ENCODE assay signal across 9 cellular contexts in genomic region chr3:81743096-81744025, GRCh38. TPM values are rescaled to one million over a fixed set of nuclear protein-coding genes. Genes with fewer than 3 reads are reported as not detected.
DNase-seq lines count a peak whose midpoint lies in the region; ATAC-seq and TF ChIP-seq lines count a peak whose summit lies in the region.
"Had no signal": no experiment of that assay in that cellular context is flagged by ENCODE, and none has a peak within 500 bp of the region (broad histone marks: within the 10 kb centered on the region; RNA-seq: fewer than 3 reads in every experiment).

No MANE protein-coding gene starts in this region.

- no peak overlapping the region for H2AFZ ChIP-seq in trophoblast cell (ENCODE audit: insufficient read depth, low read length, poor library complexity)

- no TSS peak for BruUV-seq in Caco-2 (replicated peaks; lab: Mats Ljungman, UMichigan)

- no peak overlapping the region for H4K12ac ChIP-seq in trophoblast cell (ENCODE audit: low read depth, low read length)

- H3K4me2 ChIP-seq in trophoblast cell (ENCODE audit: low read length), result no peak overlapping the region

- H3K79me2 ChIP-seq in trophoblast cell (ENCODE audit: control insufficient read depth, insufficient read depth, low read length, poor library complexity), result peaks cover 2% of the 10 kb centered on the region

- peak overlapping the region; percentile 39 for H2BK5ac ChIP-seq in trophoblast cell (ENCODE audit: low read depth, low read length, poor library complexity)

- no peak overlapping the region for H3K27ac Mint-ChIP-seq in Caco-2 (ENCODE audit: unreplicated experiment)

- peak overlapping the region; percentile 15 for H3K14ac ChIP-seq in trophoblast cell (ENCODE audit: low read length)

- H4K8ac ChIP-seq in trophoblast cell (ENCODE audit: low read depth, low read length), result no peak overlapping the region

- H3K36me3 Mint-ChIP-seq in Caco-2 (ENCODE audit: insufficient read depth, unreplicated experiment), result no peaks in the 10 kb centered on the region

- peak overlapping the region; percentile 81 for H3K27ac ChIP-seq in trophoblast cell (ENCODE audit: low read depth, low read length)

- TF ChIP-seq CTCF in fibroblast of mammary gland (conservative IDR thresholded peaks at IDR 0.05; ENCODE audit: control insufficient read depth, insufficient read depth, low read depth, low read length) (no peak), Caco-2 (IDR thresholded peaks at IDR 0.05; ENCODE audit: insufficient read depth in 1 of 2, low read depth in 1 of 2, low read length in 1 of 2, severe bottlenecking in 1 of 2, unreplicated experiment in 1 of 2) (no peak), GM10248 (IDR thresholded peaks at IDR 0.05; ENCODE audit: control extremely low read depth, extremely low read depth, low read depth, missing control alignments) (no peak)

- H3K9me3 ChIP-seq in trophoblast cell (ENCODE audit: insufficient read depth, low read depth, low read length) (no peaks in the 10 kb centered on the region), Caco-2 (no peaks in the 10 kb centered on the region)

- H3K4ac ChIP-seq in trophoblast cell (ENCODE audit: low read depth, low read length), result no peak overlapping the region

- CTCF ChIA-PET in Caco-2 (lab: Charles Lee), result no interaction called here
- CTCF ChIA-PET in GM10248 (lab: Yijun Ruan, JAX), result no interaction called here

- no peak overlapping the region for H2AK5ac ChIP-seq in trophoblast cell (ENCODE audit: low read length)

- H3K9me3 Mint-ChIP-seq in Caco-2 (ENCODE audit: unreplicated experiment), result no peaks in the 10 kb centered on the region

- no CpG with 5 or more reads among the region's 5 CpGs for WGBS in trophoblast cell (ENCODE audit: extremely low coverage, insufficient coverage, insufficient read length)

- intact Hi-C loops in Caco-2 (cut with micrococcal nuclease; ENCODE audit: unreplicated experiment), result no loop called here

- H3K4me1 ChIP-seq in trophoblast cell (ENCODE audit: control insufficient read depth in 1 of 2, insufficient read depth in 2 of 2, low read length in 2 of 2) (peaks cover 0 to 4% of the 10 kb centered on the region in 2 experiments), Caco-2 (peaks cover 19% of the 10 kb centered on the region; the same call in 1 of the 2 replicates)

- H2BK12ac ChIP-seq in trophoblast cell (ENCODE audit: low read length), result no peak overlapping the region

- H3K36me3 ChIP-seq in trophoblast cell (ENCODE audit: control insufficient read depth in 1 of 2, insufficient read depth in 2 of 2, low read length in 2 of 2), result no peaks in the 10 kb centered on the region
- H3K36me3 ChIP-seq in Caco-2 (ENCODE audit: control insufficient read depth, insufficient read depth, low read length), result no peaks in the 10 kb centered on the region

- H3K27me3 ChIP-seq in trophoblast cell (ENCODE audit: insufficient read depth, low read length), result no peaks in the 10 kb centered on the region
- H3K27me3 ChIP-seq in Caco-2 (replicated peaks; ENCODE audit: control insufficient read depth, insufficient read depth, low read length), result no peaks in the 10 kb centered on the region

- H3K23ac ChIP-seq in trophoblast cell (ENCODE audit: low read length), result no peak overlapping the region

- H3K9ac ChIP-seq in trophoblast cell (ENCODE audit: low read length), result no peak overlapping the region

- peaks cover 17% of the 10 kb centered on the region for H3K4me1 Mint-ChIP-seq in Caco-2 (ENCODE audit: low read depth, unreplicated experiment)

- peaks cover 4% of the 10 kb centered on the region for H3K79me1 ChIP-seq in trophoblast cell (ENCODE audit: low read length)

- ATAC-seq in HG03460 (IDR thresholded peaks at IDR 0.05; ENCODE audit: unreplicated experiment) (no peak), HG03097 (IDR thresholded peaks at IDR 0.05; ENCODE audit: low FRiP score, unreplicated experiment) (no peak)

- DNase-seq in DMS 273 treated with DMSO at 0.1 percent for 48 hours (lab: John Stamatoyannopoulos, UW), result peak; percentile 16
- peak; percentile 96 for DNase-seq in RPMI7951 (ENCODE audit: low read depth)
- DNase-seq in fibroblast of mammary gland (ENCODE audit: low read depth), result peak; percentile 99
- DNase-seq in trophoblast cell, result peak; percentile 69 to 93
- no peak for DNase-seq in Caco-2
- DNase-seq in GM10248 (ENCODE audit: extremely low spot score), result no peak
- DNase-seq: NK-92 treated with Interleukin-12 subunit alpha and Interleukin-12 subunit beta, amount 100 ng/mL, for 24 hours had no signal

- no peak overlapping the region for H3K18ac ChIP-seq in trophoblast cell (ENCODE audit: low read length)

- H2BK120ac ChIP-seq in trophoblast cell (ENCODE audit: insufficient read depth, low read length, poor library complexity), result peak overlapping the region; percentile 51

- POLR2A ChIA-PET in Caco-2 (lab: Charles Lee) (no interaction called here), GM10248 (lab: Yijun Ruan, JAX) (no interaction called here)

- H3K27me3 Mint-ChIP-seq in Caco-2 (ENCODE audit: insufficient read depth, unreplicated experiment), result no peaks in the 10 kb centered on the region

- H3K4me3 Mint-ChIP-seq in Caco-2 (ENCODE audit: unreplicated experiment), result no peak overlapping the region

- H3K4me3 ChIP-seq in fibroblast of mammary gland (ENCODE audit: control insufficient read depth, low read depth, low read length) (no peak overlapping the region), trophoblast cell (ENCODE audit: low read depth, low read length) (no peak overlapping the region), Caco-2 (ENCODE audit: low read depth, low read length) (no peak overlapping the region)

- no peak overlapping the region for H4K91ac ChIP-seq in trophoblast cell (ENCODE audit: low read depth, low read length)

RNA-seq across cellular contexts. Expression of gene GBE1, which starts 18.1 kb away (rescaled TPM):
- 124 and 141 TPM in 2 replicates for total RNA-seq in RPMI7951 (2014; rRNA removed; shearing (Covaris generic))
- 7.5 and 7.7 TPM in 2 replicates for polyA plus RNA-seq in trophoblast cell (2013)
- total RNA-seq in Caco-2 (2022), result 8.1 and 8.2 TPM in 2 replicates

Comparison
In these comparisons a context has a peak if more than half of its experiments do, and no peak if none do; other contexts are left out.
1. DNase-seq: peak in DMS 273 treated with DMSO at 0.1 percent for 48 hours (single experiment), RPMI7951 (single experiment), fibroblast of mammary gland (single experiment) and trophoblast cell (2 of 2); none in Caco-2 (0 of 2) and GM10248 (single experiment).
2. RNA of gene GBE1, which starts 18.1 kb away (total RNA-seq): 124 to 141 TPM in RPMI7951; 8.1 to 8.2 TPM in Caco-2; every median in the first group is over 10 times any median in the second.